ENCODE assay signal across 11 cellular contexts in genomic region chr1:8941906-8942305, GRCh38. TPM values are rescaled to one million over a fixed set of nuclear protein-coding genes. Genes with fewer than 3 reads are reported as not detected.
DNase-seq lines count a peak whose midpoint lies in the region; ATAC-seq, FAIRE-seq and TF ChIP-seq lines count a peak whose summit lies in the region.
"Had no signal": no experiment of that assay in that cellular context is flagged by ENCODE, and none has a peak within 500 bp of the region (broad histone marks: within the 10 kb centered on the region; RNA-seq: fewer than 3 reads in every experiment).

No MANE protein-coding gene starts in this region.

- no peaks in the 10 kb centered on the region for H3K9me3 ChIP-seq in SK-N-SH

- H3K36me3 ChIP-seq in SK-N-SH (replicated peaks in 1 of 2; ENCODE audit: control insufficient read depth in 1 of 2, insufficient read depth in 2 of 2, low read length in 1 of 2) = no peaks in the 10 kb centered on the region

- no peak for TF ChIP-seq EP300 in SK-N-SH (IDR thresholded peaks at IDR 0.05; ENCODE audit: borderline replicate concordance in 1 of 2, low read depth in 1 of 2, low read length in 1 of 2)

- H2AFZ ChIP-seq in SK-N-SH (ENCODE audit: low read depth) = peak overlapping the region; percentile 69; the same call in 1 of the 2 replicates

- DNase-seq in H54 (ENCODE audit: insufficient read length, low spot score) (peak; percentile 71), SK-N-SH (no peak), sciatic nerve (ENCODE audit: low spot score) (no peak), GM12891 (ENCODE audit: insufficient read length, low spot score) (no peak), retina (no peak)
- DNase-seq: NCI-H1105 treated with DMSO at 0.1 percent for 48 hours had no signal

- no peaks in the 10 kb centered on the region; a peak in 1 of 4 replicates for H3K4me1 ChIP-seq in SK-N-SH (ENCODE audit: control insufficient read depth in 1 of 2, insufficient read depth in 2 of 2, low read depth in 1 of 2, low read length in 1 of 2)

- peak overlapping the region; percentile 9; the same call in 1 of the 2 replicates for H3K9ac ChIP-seq in SK-N-SH

- TF ChIP-seq POLR2A in H54 (IDR thresholded peaks at IDR 0.05; ENCODE audit: low read depth, low read length) (no peak), GM12891 (IDR thresholded peaks at IDR 0.05; ENCODE audit: low read depth, low read length) (no peak)

- CTCF ChIA-PET in SK-N-SH (lab: Yijun Ruan, JAX) = interaction anchor here (2.8 kb wide), 1 partner anchor 22 kb away, joined by 9 read pairs; no protein-coding TSS in a partner anchor

- H3K27ac ChIP-seq in SK-N-SH (ENCODE audit: low read depth in 2 of 2, low read length in 1 of 2) = peak overlapping the region in 1 of 2 experiments; percentile 70; a peak in 2 of 4 replicates

- TF ChIP-seq RAD21 in SK-N-SH (IDR thresholded peaks at IDR 0.05; ENCODE audit: low read length) = no peak

- ATAC-seq in esophagus mucosa (peak; percentile 72), sciatic nerve (peak; percentile 92), HG02678 (IDR thresholded peaks at IDR 0.05; ENCODE audit: unreplicated experiment) (no peak), GM21528 (IDR thresholded peaks at IDR 0.05; ENCODE audit: low FRiP score, unreplicated experiment) (no peak)

- no peaks in the 10 kb centered on the region for H3K79me2 ChIP-seq in SK-N-SH (ENCODE audit: insufficient read depth)

- WGBS in SK-N-SH (ENCODE audit: low lambda C conversion rate) = 59% methylated on average over 6 of the region's 6 CpGs

- no peaks in the 10 kb centered on the region for H3F3A ChIP-seq in SK-N-SH (replicated peaks; ENCODE audit: insufficient read depth)

- TF ChIP-seq CTCF in SK-N-SH (IDR thresholded peaks at IDR 0.05) = no peak

- no peaks in the 10 kb centered on the region for H4K20me1 ChIP-seq in SK-N-SH (ENCODE audit: insufficient read depth)

- no peaks in the 10 kb centered on the region for H3K9me2 ChIP-seq in SK-N-SH

- POLR2A ChIA-PET in SK-N-SH (lab: Yijun Ruan, JAX) = no interaction called here

- no peak overlapping the region for H3K4me2 ChIP-seq in SK-N-SH

- intact Hi-C loops in sciatic nerve (cut with DNase I) = no loop called here

- FAIRE-seq in H54 (lab: Jason Lieb, UNC) (peak; percentile 81), GM12891 (lab: Jason Lieb, UNC) (no peak)
- FAIRE-seq: TTC549 had no signal

- no peaks in the 10 kb centered on the region for H3K27me3 ChIP-seq in SK-N-SH (ENCODE audit: insufficient read depth)

- no peak overlapping the region for H3K4me3 ChIP-seq in SK-N-SH (ENCODE audit: low read depth in 2 of 2, low read length in 1 of 2)

TF ChIP-seq in SK-N-SH, 30 proteins besides CTCF, POLR2A, EP300 and RAD21:
- TF ChIP-seq JUND (IDR thresholded peaks at IDR 0.05) (peak; percentile 69), NRF1 (IDR thresholded peaks at IDR 0.05; ENCODE audit: low read depth, low read length) (no peak), MAX (IDR thresholded peaks at IDR 0.05; ENCODE audit: low read depth) (0 out of 2 replicates have a peak, but pooled peaks have one; percentile 13), FOSL2 (IDR thresholded peaks at IDR 0.05; ENCODE audit: borderline replicate concordance, low read depth) (peak; percentile 82; the same call in 1 of the 2 replicates), TCF12 (IDR thresholded peaks at IDR 0.05) (peak; percentile 12; the same call in 1 of the 2 replicates), MXI1 (IDR thresholded peaks at IDR 0.05; ENCODE audit: low read depth, low read length) (no peak)

TF ChIP-seq in GM12891, 5 proteins besides CTCF, POLR2A, EP300 and RAD21:
- TF ChIP-seq SPI1 (IDR thresholded peaks at IDR 0.05; ENCODE audit: low read depth, low read length) = no peak
- no peak for TF ChIP-seq POU2F2 (IDR thresholded peaks at IDR 0.05; ENCODE audit: low read depth, low read length)
- no peak for TF ChIP-seq PAX5 (IDR thresholded peaks at IDR 0.05; ENCODE audit: insufficient read depth, low read length, severe bottlenecking)
- TF ChIP-seq POLR2AphosphoS5 (IDR thresholded peaks at IDR 0.05; ENCODE audit: low read depth, low read length) = no peak
- no peak for TF ChIP-seq TAF1 (IDR thresholded peaks at IDR 0.05; ENCODE audit: low read depth, low read length)
TF ChIP-seq in GM12891: peak in this region for 0.

RNA-seq across cellular contexts. Expression of gene CA6, which starts 3.8 kb away (rescaled TPM):
- not detected in 2 replicates for polyA plus RNA-seq in SK-N-SH (2012; rRNA removed)
- not detected in 2 replicates for polyA plus RNA-seq in SK-N-SH (2012; cell fraction: cytosol; rRNA removed)
- not detected in 2 replicates for polyA plus RNA-seq in SK-N-SH (2012; cell fraction: nucleus; rRNA removed)
- total RNA-seq in esophagus mucosa (not detected), sciatic nerve (not detected)
- not detected for polyA plus RNA-seq in GM12891 (2012; ENCODE audit: low read depth, missing spikeins)
- total RNA-seq: cerebellum had no signal

Comparison
In these comparisons a context has a peak if more than half of its experiments do, and no peak if none do; other contexts are left out.
1. ATAC-seq: peak in esophagus mucosa (single experiment) and sciatic nerve (single experiment); none in HG02678 (single experiment) and GM21528 (single experiment).